Comparison of ENCODE assay signal across 8 cellular contexts in the genomic region with DNA sequence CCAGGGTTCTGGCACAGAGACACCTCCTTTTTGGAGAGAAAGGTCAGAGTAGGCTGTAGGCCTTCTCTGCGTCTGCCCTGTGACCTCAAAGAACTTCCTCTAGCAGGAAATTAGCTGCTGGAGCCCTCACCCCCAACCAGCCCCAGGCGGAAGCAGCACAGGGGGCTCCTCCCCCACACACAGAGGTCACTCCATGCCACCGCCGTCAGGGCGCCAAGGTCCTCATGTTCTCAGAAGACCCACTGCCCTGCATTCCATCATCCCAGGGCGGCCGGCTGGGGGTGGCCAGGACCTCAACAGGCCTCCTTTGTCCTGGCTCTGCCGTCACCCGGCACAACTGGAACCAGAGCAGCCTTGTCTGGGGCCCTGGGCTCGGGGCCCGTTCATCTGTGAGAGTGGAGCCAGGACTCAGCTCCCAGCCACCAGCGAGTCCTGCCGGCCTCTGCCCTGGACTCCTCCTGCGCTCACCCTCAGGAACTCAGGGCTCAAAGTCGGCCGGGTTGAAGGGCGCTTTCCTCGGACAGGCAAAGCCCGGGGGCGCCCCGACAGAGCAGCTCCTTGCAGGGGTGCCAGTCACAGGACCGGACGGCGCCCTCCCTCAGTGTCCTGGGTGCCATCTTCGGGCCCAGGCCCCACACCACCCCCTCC. TPM values are rescaled to one million over a fixed set of nuclear protein-coding genes. Genes with fewer than 3 reads are reported as not detected.
A peak's percentile ranks its signal among the peaks of the same experiment; 100 is the strongest.
DNase-seq lines count a peak whose midpoint lies in the region; ATAC-seq and TF ChIP-seq lines count a peak whose summit lies in the region.

No MANE protein-coding gene starts in this region.

- H3K27ac Mint-ChIP-seq in naive B cell, result peak overlapping the region; percentile 48 to 97 (median 93)

- peak overlapping the region; percentile 92 to 100 (median 94) for H3K4me3 Mint-ChIP-seq in naive B cell

- DNase-seq in C1 segment of cervical spinal cord (lab: John Stamatoyannopoulos, UW), result peak in 12 of 14 donors; percentile 40 to 94 (median 82)
- peak; percentile 85 for DNase-seq in activated CD8-positive, alpha-beta memory T cell treated with anti-CD3 and anti-CD28 coated beads for 24 hours
- DNase-seq in naive B cell, result peak; percentile 68
- peak; percentile 87 to 88 for DNase-seq in upper lobe of left lung
- no peak for DNase-seq in epidermal melanocyte (ENCODE audit: insufficient read length, low spot score)

- H3K36me3 ChIP-seq in KOPT-K1 (ENCODE audit: insufficient read depth, low read length), result peaks cover 31% of the 10 kb centered on the region
- peaks cover 0 to 19% of the 10 kb centered on the region in 2 donors for H3K36me3 ChIP-seq in esophagus (ENCODE audit: control insufficient read depth in 2 of 2, insufficient read depth in 2 of 2, low read length in 1 of 2)
- H3K36me3 ChIP-seq in upper lobe of left lung, result peaks cover 14 to 38% (median 34%) of the 10 kb centered on the region in 4 donors

- H3K4me1 ChIP-seq in esophagus (ENCODE audit: control insufficient read depth in 2 of 2, insufficient read depth in 2 of 2, low read length in 1 of 2), result peaks cover 9 to 34% of the 10 kb centered on the region in 2 donors
- H3K4me1 ChIP-seq in upper lobe of left lung, result peaks cover 57 to 84% (median 77%) of the 10 kb centered on the region in 4 donors

- peak in 2 of 4 donors; percentile 31 to 69 for TF ChIP-seq POLR2A in upper lobe of left lung (IDR thresholded peaks at IDR 0.05)

- no peaks in the 10 kb centered on the region for H3K9me3 Mint-ChIP-seq in naive B cell

- H3K36me3 Mint-ChIP-seq in naive B cell, result peaks cover 0 to 15% of the 10 kb centered on the region in 2 donors

- peak in 1 of 4 donors; percentile 24 for TF ChIP-seq EP300 in upper lobe of left lung (IDR thresholded peaks at IDR 0.05)

- TF ChIP-seq CTCF in upper lobe of left lung (IDR thresholded peaks at IDR 0.05), result no peak

- no peaks in the 10 kb centered on the region for H3K27me3 Mint-ChIP-seq in naive B cell

- 16 to 21% methylated on average over 25 of the region's 25 CpGs for WGBS in esophagus, 2 donors
- WGBS in upper lobe of left lung, 2 donors, result 5% methylated on average over 18 of the region's 25 CpGs; no CpG with 5 or more reads in 1 of the 2 donors

- ATAC-seq in naive B cell (ENCODE audit: low read depth in 2 of 2) (peak; percentile 13 to 21), upper lobe of left lung (ENCODE audit: low FRiP score in 2 of 2) (peak; percentile 67), HG02938 (IDR thresholded peaks at IDR 0.05; ENCODE audit: unreplicated experiment) (no peak)

- H3K9me3 ChIP-seq in KOPT-K1 (ENCODE audit: insufficient read depth, low read length, poor library complexity, severe bottlenecking) (no peaks in the 10 kb centered on the region), esophagus (ENCODE audit: control insufficient read depth in 2 of 2, insufficient read depth in 1 of 2, low read depth in 1 of 2, low read length in 1 of 2) (no peaks in the 10 kb centered on the region), upper lobe of left lung (no peaks in the 10 kb centered on the region)

- H3K4me1 Mint-ChIP-seq in naive B cell, result peaks cover 55 to 82% (median 58%) of the 10 kb centered on the region in 3 donors

- H3K4me3 ChIP-seq in esophagus (ENCODE audit: low read depth in 1 of 2, low read length in 2 of 2) (peak overlapping the region; percentile 61 to 65), upper lobe of left lung (peak overlapping the region; percentile 78 to 89 (median 83))

- H3K27me3 ChIP-seq in esophagus (ENCODE audit: control insufficient read depth in 1 of 2, insufficient read depth in 2 of 2, low read length in 2 of 2) (no peaks in the 10 kb centered on the region), upper lobe of left lung (no peaks in the 10 kb centered on the region)

- H3K27ac ChIP-seq in KOPT-K1 (ENCODE audit: low read depth, low read length, poor library complexity, severe bottlenecking) (peak overlapping the region; percentile 97), esophagus (ENCODE audit: low read depth in 2 of 2, low read length in 1 of 2) (peak overlapping the region; percentile 81 to 82), upper lobe of left lung (peak overlapping the region; percentile 88 to 96 (median 90))

RNA-seq across cellular contexts. Expression of a gene that starts 1.2 kb away (rescaled TPM):
- 10 to 100 TPM; 24.3 to 37.5 TPM for polyA plus RNA-seq in esophagus
- 100 to 1,000 TPM in 5 of 6 donors, 10 to 100 TPM in 1; 84.9 to 170 (median 141) TPM for polyA plus RNA-seq in naive B cell (ENCODE audit: low read depth in 6 of 6)
- total RNA-seq in upper lobe of left lung, result 100 to 1,000 TPM in 5 of 6 donors, 10 to 100 TPM in 1; 51.4 to 216 (median 195) TPM

RNA-seq across cellular contexts. Expression of a gene that starts 3.2 kb away (rescaled TPM):
- polyA plus RNA-seq in esophagus, result 1 to 10 TPM; 2.1 to 6.1 TPM
- 100 to 1,000 TPM in 1 of 6 donors, 10 to 100 TPM in 5; 26.2 to 103 (median 55.2) TPM for polyA plus RNA-seq in naive B cell (ENCODE audit: low read depth in 6 of 6)
- total RNA-seq in upper lobe of left lung, result 10 to 100 TPM; 10.8 to 65.0 (median 33.8) TPM

RNA-seq across cellular contexts. Expression of a gene that starts 18.8 kb away (rescaled TPM):
- polyA plus RNA-seq in esophagus (under 1 TPM; 0.12 to 0.27 TPM), naive B cell (ENCODE audit: low read depth in 6 of 6) (under 1 TPM in 1 of 6 donors, not detected in 5; 0.42 TPM)
- total RNA-seq in upper lobe of left lung, result 1 to 10 TPM in 1 of 6 donors, under 1 TPM in 2, not detected in 3; 0.46 to 1.1 (median 0.54) TPM

RNA-seq across cellular contexts. Expression of a gene that starts 41.0 kb away (rescaled TPM):
- polyA plus RNA-seq in esophagus, result 10 to 100 TPM; 52.3 to 96.4 TPM
- polyA plus RNA-seq in naive B cell (ENCODE audit: low read depth in 6 of 6), result 100 to 1,000 TPM; 490 to 908 (median 562) TPM
- total RNA-seq in upper lobe of left lung, result 100 to 1,000 TPM; 110 to 265 (median 179) TPM

RNA-seq across cellular contexts. Expression of a gene that starts 59.5 kb away (rescaled TPM):
- polyA plus RNA-seq in esophagus (10 to 100 TPM; 16.9 to 37.4 TPM), naive B cell (ENCODE audit: low read depth in 6 of 6) (1 to 10 TPM in 5 of 6 donors, under 1 TPM in 1; 0.91 to 3.5 (median 2.1) TPM)
- 10 to 100 TPM in 3 of 6 donors, 1 to 10 TPM in 3; 2.8 to 16.0 (median 9.0) TPM for total RNA-seq in upper lobe of left lung
